ENCODE assay signal across 1 cellular context in the genomic region with DNA sequence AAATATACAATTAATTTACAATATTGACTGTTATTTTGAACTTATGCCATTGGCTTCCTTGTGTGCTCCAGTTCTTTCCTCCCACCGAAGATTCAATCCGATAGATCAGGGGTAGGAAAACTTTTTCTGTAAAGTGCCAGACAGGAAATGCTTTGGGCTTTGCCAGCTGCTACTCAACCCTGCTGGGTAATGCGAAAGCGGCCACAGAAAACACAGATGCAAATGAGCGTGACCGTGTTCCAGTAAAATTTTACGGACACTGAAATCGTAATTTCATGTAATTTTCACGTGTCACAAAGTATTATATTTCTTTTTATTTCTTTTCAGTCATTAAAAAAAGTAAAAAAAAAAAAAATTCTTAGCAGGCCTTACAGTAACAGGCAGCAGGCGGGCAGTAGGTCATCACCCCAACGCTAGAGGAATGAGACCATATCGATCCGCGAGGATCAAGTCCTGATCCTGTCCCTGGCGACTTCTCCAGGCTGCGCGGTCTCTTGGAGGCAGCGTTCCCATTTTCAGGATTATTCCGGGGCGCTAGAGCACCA.
TF ChIP-seq lines count a peak whose summit lies in the region.

No MANE protein-coding gene starts in this region.

TF ChIP-seq in GM12878, 131 proteins besides CTCF, POLR2A, EP300 and RAD21 (continued from another document):
- TF ChIP-seq, protein P1, sequence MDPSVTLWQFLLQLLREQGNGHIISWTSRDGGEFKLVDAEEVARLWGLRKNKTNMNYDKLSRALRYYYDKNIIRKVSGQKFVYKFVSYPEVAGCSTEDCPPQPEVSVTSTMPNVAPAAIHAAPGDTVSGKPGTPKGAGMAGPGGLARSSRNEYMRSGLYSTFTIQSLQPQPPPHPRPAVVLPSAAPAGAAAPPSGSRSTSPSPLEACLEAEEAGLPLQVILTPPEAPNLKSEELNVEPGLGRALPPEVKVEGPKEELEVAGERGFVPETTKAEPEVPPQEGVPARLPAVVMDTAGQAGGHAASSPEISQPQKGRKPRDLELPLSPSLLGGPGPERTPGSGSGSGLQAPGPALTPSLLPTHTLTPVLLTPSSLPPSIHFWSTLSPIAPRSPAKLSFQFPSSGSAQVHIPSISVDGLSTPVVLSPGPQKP (IDR thresholded peaks at IDR 0.05; ENCODE audit: low read depth, low read length): no peak
- no peak for TF ChIP-seq SUZ12 (IDR thresholded peaks at IDR 0.05; ENCODE audit: unreplicated experiment)
- TF ChIP-seq TBL1XR1 (IDR thresholded peaks at IDR 0.05; ENCODE audit: low read depth, low read length): no peak
- no peak for TF ChIP-seq YY1 (IDR thresholded peaks at IDR 0.05; ENCODE audit: low read depth, low read length)
- no peak for TF ChIP-seq FOXM1 (IDR thresholded peaks at IDR 0.05; ENCODE audit: low read depth, low read length)
- TF ChIP-seq PAX5 (IDR thresholded peaks at IDR 0.05; ENCODE audit: borderline replicate concordance, low read depth, low read length): peak; percentile 56
- TF ChIP-seq, protein P2, sequence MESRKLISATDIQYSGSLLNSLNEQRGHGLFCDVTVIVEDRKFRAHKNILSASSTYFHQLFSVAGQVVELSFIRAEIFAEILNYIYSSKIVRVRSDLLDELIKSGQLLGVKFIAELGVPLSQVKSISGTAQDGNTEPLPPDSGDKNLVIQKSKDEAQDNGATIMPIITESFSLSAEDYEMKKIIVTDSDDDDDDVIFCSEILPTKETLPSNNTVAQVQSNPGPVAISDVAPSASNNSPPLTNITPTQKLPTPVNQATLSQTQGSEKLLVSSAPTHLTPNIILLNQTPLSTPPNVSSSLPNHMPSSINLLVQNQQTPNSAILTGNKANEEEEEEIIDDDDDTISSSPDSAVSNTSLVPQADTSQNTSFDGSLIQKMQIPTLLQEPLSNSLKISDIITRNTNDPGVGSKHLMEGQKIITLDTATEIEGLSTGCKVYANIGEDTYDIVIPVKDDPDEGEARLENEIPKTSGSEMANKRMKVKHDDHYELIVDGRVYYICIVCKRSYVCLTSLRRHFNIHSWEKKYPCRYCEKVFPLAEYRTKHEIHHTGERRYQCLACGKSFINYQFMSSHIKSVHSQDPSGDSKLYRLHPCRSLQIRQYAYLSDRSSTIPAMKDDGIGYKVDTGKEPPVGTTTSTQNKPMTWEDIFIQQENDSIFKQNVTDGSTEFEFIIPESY (IDR thresholded peaks at IDR 0.05): no peak
- no peak for TF ChIP-seq NR2C1 (IDR thresholded peaks at IDR 0.05)
- no peak for TF ChIP-seq KDM1A (IDR thresholded peaks at IDR 0.05; ENCODE audit: borderline replicate concordance)
- TF ChIP-seq ETV6 (conservative IDR thresholded peaks at IDR 0.05 in 1 of 2, IDR thresholded peaks at IDR 0.05 in 1 of 2; ENCODE audit: borderline replicate concordance in 1 of 2, low read depth in 1 of 2): no peak
- TF ChIP-seq, protein P3, sequence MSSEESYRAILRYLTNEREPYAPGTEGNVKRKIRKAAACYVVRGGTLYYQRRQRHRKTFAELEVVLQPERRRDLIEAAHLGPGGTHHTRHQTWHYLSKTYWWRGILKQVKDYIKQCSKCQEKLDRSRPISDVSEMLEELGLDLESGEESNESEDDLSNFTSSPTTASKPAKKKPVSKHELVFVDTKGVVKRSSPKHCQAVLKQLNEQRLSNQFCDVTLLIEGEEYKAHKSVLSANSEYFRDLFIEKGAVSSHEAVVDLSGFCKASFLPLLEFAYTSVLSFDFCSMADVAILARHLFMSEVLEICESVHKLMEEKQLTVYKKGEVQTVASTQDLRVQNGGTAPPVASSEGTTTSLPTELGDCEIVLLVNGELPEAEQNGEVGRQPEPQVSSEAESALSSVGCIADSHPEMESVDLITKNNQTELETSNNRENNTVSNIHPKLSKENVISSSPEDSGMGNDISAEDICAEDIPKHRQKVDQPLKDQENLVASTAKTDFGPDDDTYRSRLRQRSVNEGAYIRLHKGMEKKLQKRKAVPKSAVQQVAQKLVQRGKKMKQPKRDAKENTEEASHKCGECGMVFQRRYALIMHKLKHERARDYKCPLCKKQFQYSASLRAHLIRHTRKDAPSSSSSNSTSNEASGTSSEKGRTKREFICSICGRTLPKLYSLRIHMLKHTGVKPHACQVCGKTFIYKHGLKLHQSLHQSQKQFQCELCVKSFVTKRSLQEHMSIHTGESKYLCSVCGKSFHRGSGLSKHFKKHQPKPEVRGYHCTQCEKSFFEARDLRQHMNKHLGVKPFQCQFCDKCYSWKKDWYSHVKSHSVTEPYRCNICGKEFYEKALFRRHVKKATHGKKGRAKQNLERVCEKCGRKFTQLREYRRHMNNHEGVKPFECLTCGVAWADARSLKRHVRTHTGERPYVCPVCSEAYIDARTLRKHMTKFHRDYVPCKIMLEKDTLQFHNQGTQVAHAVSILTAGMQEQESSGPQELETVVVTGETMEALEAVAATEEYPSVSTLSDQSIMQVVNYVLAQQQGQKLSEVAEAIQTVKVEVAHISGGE (CRISPR knock-in tag; IDR thresholded peaks at IDR 0.05): no peak
- peak; percentile 66 for TF ChIP-seq RUNX3 (IDR thresholded peaks at IDR 0.05; ENCODE audit: low read length)
- TF ChIP-seq ASH2L (IDR thresholded peaks at IDR 0.05; ENCODE audit: borderline replicate concordance, low read depth): no peak
- TF ChIP-seq MEF2A (IDR thresholded peaks at IDR 0.05; ENCODE audit: insufficient read depth, low read depth, low read length): no peak
- TF ChIP-seq, protein P4, sequence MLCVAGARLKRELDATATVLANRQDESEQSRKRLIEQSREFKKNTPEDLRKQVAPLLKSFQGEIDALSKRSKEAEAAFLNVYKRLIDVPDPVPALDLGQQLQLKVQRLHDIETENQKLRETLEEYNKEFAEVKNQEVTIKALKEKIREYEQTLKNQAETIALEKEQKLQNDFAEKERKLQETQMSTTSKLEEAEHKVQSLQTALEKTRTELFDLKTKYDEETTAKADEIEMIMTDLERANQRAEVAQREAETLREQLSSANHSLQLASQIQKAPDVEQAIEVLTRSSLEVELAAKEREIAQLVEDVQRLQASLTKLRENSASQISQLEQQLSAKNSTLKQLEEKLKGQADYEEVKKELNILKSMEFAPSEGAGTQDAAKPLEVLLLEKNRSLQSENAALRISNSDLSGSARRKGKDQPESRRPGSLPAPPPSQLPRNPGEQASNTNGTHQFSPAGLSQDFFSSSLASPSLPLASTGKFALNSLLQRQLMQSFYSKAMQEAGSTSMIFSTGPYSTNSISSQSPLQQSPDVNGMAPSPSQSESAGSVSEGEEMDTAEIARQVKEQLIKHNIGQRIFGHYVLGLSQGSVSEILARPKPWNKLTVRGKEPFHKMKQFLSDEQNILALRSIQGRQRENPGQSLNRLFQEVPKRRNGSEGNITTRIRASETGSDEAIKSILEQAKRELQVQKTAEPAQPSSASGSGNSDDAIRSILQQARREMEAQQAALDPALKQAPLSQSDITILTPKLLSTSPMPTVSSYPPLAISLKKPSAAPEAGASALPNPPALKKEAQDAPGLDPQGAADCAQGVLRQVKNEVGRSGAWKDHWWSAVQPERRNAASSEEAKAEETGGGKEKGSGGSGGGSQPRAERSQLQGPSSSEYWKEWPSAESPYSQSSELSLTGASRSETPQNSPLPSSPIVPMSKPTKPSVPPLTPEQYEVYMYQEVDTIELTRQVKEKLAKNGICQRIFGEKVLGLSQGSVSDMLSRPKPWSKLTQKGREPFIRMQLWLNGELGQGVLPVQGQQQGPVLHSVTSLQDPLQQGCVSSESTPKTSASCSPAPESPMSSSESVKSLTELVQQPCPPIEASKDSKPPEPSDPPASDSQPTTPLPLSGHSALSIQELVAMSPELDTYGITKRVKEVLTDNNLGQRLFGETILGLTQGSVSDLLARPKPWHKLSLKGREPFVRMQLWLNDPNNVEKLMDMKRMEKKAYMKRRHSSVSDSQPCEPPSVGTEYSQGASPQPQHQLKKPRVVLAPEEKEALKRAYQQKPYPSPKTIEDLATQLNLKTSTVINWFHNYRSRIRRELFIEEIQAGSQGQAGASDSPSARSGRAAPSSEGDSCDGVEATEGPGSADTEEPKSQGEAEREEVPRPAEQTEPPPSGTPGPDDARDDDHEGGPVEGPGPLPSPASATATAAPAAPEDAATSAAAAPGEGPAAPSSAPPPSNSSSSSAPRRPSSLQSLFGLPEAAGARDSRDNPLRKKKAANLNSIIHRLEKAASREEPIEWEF (IDR thresholded peaks at IDR 0.05; ENCODE audit: insufficient replicate concordance, low read depth, low read length): no peak
- TF ChIP-seq BACH1 (IDR thresholded peaks at IDR 0.05; ENCODE audit: borderline replicate concordance): no peak
- TF ChIP-seq EGR1 (IDR thresholded peaks at IDR 0.05; ENCODE audit: borderline replicate concordance in 1 of 2, low read depth in 2 of 2, low read length in 2 of 2): no peak
- TF ChIP-seq NRF1 (conservative IDR thresholded peaks at IDR 0.05; ENCODE audit: low read depth, low read length): no peak
- TF ChIP-seq CREB1 (IDR thresholded peaks at IDR 0.05; ENCODE audit: low read depth): 0 out of 2 replicates have a peak, but pooled peaks have one; percentile 16
- TF ChIP-seq TCF3 (IDR thresholded peaks at IDR 0.05; ENCODE audit: borderline replicate concordance, insufficient read depth, low read depth, low read length): peak; percentile 76; the same call in 1 of the 2 replicates
- TF ChIP-seq, protein P5, sequence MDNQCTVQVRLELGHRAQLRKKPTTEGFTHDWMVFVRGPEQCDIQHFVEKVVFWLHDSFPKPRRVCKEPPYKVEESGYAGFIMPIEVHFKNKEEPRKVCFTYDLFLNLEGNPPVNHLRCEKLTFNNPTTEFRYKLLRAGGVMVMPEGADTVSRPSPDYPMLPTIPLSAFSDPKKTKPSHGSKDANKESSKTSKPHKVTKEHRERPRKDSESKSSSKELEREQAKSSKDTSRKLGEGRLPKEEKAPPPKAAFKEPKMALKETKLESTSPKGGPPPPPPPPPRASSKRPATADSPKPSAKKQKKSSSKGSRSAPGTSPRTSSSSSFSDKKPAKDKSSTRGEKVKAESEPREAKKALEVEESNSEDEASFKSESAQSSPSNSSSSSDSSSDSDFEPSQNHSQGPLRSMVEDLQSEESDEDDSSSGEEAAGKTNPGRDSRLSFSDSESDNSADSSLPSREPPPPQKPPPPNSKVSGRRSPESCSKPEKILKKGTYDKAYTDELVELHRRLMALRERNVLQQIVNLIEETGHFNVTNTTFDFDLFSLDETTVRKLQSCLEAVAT (IDR thresholded peaks at IDR 0.05): no peak
- TF ChIP-seq, protein P6, sequence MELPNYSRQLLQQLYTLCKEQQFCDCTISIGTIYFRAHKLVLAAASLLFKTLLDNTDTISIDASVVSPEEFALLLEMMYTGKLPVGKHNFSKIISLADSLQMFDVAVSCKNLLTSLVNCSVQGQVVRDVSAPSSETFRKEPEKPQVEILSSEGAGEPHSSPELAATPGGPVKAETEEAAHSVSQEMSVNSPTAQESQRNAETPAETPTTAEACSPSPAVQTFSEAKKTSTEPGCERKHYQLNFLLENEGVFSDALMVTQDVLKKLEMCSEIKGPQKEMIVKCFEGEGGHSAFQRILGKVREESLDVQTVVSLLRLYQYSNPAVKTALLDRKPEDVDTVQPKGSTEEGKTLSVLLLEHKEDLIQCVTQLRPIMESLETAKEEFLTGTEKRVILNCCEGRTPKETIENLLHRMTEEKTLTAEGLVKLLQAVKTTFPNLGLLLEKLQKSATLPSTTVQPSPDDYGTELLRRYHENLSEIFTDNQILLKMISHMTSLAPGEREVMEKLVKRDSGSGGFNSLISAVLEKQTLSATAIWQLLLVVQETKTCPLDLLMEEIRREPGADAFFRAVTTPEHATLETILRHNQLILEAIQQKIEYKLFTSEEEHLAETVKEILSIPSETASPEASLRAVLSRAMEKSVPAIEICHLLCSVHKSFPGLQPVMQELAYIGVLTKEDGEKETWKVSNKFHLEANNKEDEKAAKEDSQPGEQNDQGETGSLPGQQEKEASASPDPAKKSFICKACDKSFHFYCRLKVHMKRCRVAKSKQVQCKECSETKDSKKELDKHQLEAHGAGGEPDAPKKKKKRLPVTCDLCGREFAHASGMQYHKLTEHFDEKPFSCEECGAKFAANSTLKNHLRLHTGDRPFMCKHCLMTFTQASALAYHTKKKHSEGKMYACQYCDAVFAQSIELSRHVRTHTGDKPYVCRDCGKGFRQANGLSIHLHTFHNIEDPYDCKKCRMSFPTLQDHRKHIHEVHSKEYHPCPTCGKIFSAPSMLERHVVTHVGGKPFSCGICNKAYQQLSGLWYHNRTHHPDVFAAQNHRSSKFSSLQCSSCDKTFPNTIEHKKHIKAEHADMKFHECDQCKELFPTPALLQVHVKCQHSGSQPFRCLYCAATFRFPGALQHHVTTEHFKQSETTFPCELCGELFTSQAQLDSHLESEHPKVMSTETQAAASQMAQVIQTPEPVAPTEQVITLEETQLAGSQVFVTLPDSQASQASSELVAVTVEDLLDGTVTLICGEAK (IDR thresholded peaks at IDR 0.05; ENCODE audit: borderline replicate concordance): peak; percentile 29; the same call in 1 of the 2 replicates
- no peak for TF ChIP-seq ZSCAN29 (IDR thresholded peaks at IDR 0.05)
- TF ChIP-seq SREBF1 (IDR thresholded peaks at IDR 0.05; ENCODE audit: low read length): no peak
- no peak for TF ChIP-seq ZNF622 (IDR thresholded peaks at IDR 0.05)
- TF ChIP-seq MXI1 (IDR thresholded peaks at IDR 0.05; ENCODE audit: low read depth, low read length): no peak; the same call in 1 of the 2 replicates
- TF ChIP-seq PAX8 (IDR thresholded peaks at IDR 0.05): no peak
- TF ChIP-seq HCFC1 (IDR thresholded peaks at IDR 0.05; ENCODE audit: low read length): no peak
- peak; percentile 18; the same call in 1 of the 2 replicates for TF ChIP-seq IKZF1 (conservative IDR thresholded peaks at IDR 0.05)
- TF ChIP-seq, protein P7, sequence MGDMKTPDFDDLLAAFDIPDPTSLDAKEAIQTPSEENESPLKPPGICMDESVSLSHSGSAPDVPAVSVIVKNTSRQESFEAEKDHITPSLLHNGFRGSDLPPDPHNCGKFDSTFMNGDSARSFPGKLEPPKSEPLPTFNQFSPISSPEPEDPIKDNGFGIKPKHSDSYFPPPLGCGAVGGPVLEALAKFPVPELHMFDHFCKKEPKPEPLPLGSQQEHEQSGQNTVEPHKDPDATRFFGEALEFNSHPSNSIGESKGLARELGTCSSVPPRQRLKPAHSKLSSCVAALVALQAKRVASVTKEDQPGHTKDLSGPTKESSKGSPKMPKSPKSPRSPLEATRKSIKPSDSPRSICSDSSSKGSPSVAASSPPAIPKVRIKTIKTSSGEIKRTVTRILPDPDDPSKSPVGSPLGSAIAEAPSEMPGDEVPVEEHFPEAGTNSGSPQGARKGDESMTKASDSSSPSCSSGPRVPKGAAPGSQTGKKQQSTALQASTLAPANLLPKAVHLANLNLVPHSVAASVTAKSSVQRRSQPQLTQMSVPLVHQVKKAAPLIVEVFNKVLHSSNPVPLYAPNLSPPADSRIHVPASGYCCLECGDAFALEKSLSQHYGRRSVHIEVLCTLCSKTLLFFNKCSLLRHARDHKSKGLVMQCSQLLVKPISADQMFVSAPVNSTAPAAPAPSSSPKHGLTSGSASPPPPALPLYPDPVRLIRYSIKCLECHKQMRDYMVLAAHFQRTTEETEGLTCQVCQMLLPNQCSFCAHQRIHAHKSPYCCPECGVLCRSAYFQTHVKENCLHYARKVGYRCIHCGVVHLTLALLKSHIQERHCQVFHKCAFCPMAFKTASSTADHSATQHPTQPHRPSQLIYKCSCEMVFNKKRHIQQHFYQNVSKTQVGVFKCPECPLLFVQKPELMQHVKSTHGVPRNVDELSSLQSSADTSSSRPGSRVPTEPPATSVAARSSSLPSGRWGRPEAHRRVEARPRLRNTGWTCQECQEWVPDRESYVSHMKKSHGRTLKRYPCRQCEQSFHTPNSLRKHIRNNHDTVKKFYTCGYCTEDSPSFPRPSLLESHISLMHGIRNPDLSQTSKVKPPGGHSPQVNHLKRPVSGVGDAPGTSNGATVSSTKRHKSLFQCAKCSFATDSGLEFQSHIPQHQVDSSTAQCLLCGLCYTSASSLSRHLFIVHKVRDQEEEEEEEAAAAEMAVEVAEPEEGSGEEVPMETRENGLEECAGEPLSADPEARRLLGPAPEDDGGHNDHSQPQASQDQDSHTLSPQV (IDR thresholded peaks at IDR 0.05): no peak
